In genomic region chr9:120579139-120579749, GRCh38 we compare ENCODE assay signal across 8 cellular contexts. TPM values are rescaled to one million over a fixed set of nuclear protein-coding genes. Genes with fewer than 3 reads are reported as not detected.
DNase-seq lines count a peak whose midpoint lies in the region; ATAC-seq and TF ChIP-seq lines count a peak whose summit lies in the region.

No MANE protein-coding gene starts in this region.

- no peaks in the 10 kb centered on the region for H3K27me3 ChIP-seq in GM23338 (ENCODE audit: insufficient read depth)
- H3K27me3 ChIP-seq in parathyroid adenoma (ENCODE audit: control insufficient read depth, insufficient read depth, low read length), result no peaks in the 10 kb centered on the region

- H3F3A ChIP-seq in GM23338 (replicated peaks; ENCODE audit: low read depth), result 0 out of 2 replicates have a peak, but pooled peaks cover 3% of the 10 kb centered on the region

- H3K4me3 ChIP-seq in GM23338, result peak overlapping the region; percentile 89
- H3K4me3 ChIP-seq in fibroblast of pulmonary artery (replicated peaks; ENCODE audit: low read depth, low read length), result peak overlapping the region; percentile 95
- peak overlapping the region; percentile 73 for H3K4me3 ChIP-seq in parathyroid adenoma (ENCODE audit: low read depth, low read length)

- no peak overlapping the region for H3K9ac ChIP-seq in parathyroid adenoma

- H3K4me2 ChIP-seq in GM23338 (peak overlapping the region; percentile 93), parathyroid adenoma (ENCODE audit: low read length) (peak overlapping the region; percentile 81)

- H3K9me3 ChIP-seq in parathyroid adenoma (ENCODE audit: control insufficient read depth, low read length), result no peaks in the 10 kb centered on the region

- TF ChIP-seq CTCF in GM23338 (conservative IDR thresholded peaks at IDR 0.05; ENCODE audit: low read depth in 2 of 2), result no peak
- TF ChIP-seq CTCF in fibroblast of pulmonary artery (IDR thresholded peaks at IDR 0.05; ENCODE audit: low read length, missing control alignments), result no peak
- no peak for TF ChIP-seq CTCF in parathyroid adenoma (IDR thresholded peaks at IDR 0.05)

- H3K4me3 Mint-ChIP-seq in GM23338, result peak overlapping the region; percentile 98
- H3K4me3 Mint-ChIP-seq in T-cell, result peak overlapping the region; percentile 91 to 96 (median 92)

- H3K4me1 ChIP-seq in GM23338 (ENCODE audit: insufficient read depth), result peaks cover 10% of the 10 kb centered on the region
- H3K4me1 ChIP-seq in parathyroid adenoma, result no peaks in the 10 kb centered on the region

- ATAC-seq in GM23338 (peak; percentile 68), T-cell (replicated peaks in 1 of 4) (no peak), HG02759 (IDR thresholded peaks at IDR 0.05; ENCODE audit: unreplicated experiment) (no peak), GM21576 (IDR thresholded peaks at IDR 0.05; ENCODE audit: unreplicated experiment) (no peak)

- no peaks in the 10 kb centered on the region for H3K9me2 ChIP-seq in GM23338 (ENCODE audit: insufficient read depth)

- H2AFZ ChIP-seq in GM23338 (peak overlapping the region; percentile 44; the same call in 1 of the 2 replicates), parathyroid adenoma (peak overlapping the region; percentile 95)

- DNase-seq in AG08396 (ENCODE audit: low spot score) (peak; percentile 25), GM23338 (ENCODE audit: low spot score) (peak; percentile 76), T-cell (no peak), fibroblast of pulmonary artery (ENCODE audit: low read depth) (no peak)
- no peak for DNase-seq in stimulated activated CD4-positive, alpha-beta T cell treated with anti-CD3 and anti-CD28 coated beads, Interleukin-2, amount 100 ng/mL, for 48 hours

- H3K9me3 Mint-ChIP-seq in GM23338 (no peaks in the 10 kb centered on the region), T-cell (no peaks in the 10 kb centered on the region)

- H4K20me1 ChIP-seq in GM23338 (replicated peaks; ENCODE audit: insufficient read depth), result peaks cover 26% of the 10 kb centered on the region

- POLR2A ChIA-PET in T-cell (lab: Charles Lee), result no interaction called here

- H3K27me3 Mint-ChIP-seq in GM23338 (ENCODE audit: insufficient read depth, low read depth, poor library complexity) (peaks cover 6% of the 10 kb centered on the region), T-cell (no peaks in the 10 kb centered on the region)

- peaks cover 13% of the 10 kb centered on the region for H3K4me1 Mint-ChIP-seq in GM23338
- H3K4me1 Mint-ChIP-seq in T-cell, result peaks cover 47 to 65% (median 60%) of the 10 kb centered on the region in 3 donors

- no peaks in the 10 kb centered on the region; the same call in 1 of the 2 replicates for H3K36me3 ChIP-seq in GM23338 (ENCODE audit: insufficient read depth)
- no peaks in the 10 kb centered on the region for H3K36me3 ChIP-seq in parathyroid adenoma (ENCODE audit: control insufficient read depth, insufficient read depth, low read length)

- peaks cover 54% of the 10 kb centered on the region for H3K79me2 ChIP-seq in GM23338 (replicated peaks; ENCODE audit: insufficient read depth)
- H3K79me2 ChIP-seq in parathyroid adenoma, result peaks cover 9% of the 10 kb centered on the region

- CTCF ChIA-PET in T-cell (lab: Charles Lee), result interaction anchor here in 1 of 2 donors (0.6 kb wide), 1 partner anchor 1514 kb away, joined by 3 read pairs; no protein-coding TSS in a partner anchor

- H3K27ac ChIP-seq in GM23338 (ENCODE audit: low read depth), result peak overlapping the region; percentile 79; the same call in 1 of the 2 replicates
- no peak overlapping the region for H3K27ac ChIP-seq in parathyroid adenoma

- H3K27ac Mint-ChIP-seq in GM23338, result peak overlapping the region; percentile 97
- H3K27ac Mint-ChIP-seq in T-cell, result peak overlapping the region; percentile 84 to 91

- peaks cover 2% of the 10 kb centered on the region; the same call in 1 of the 3 replicates for H3K36me3 Mint-ChIP-seq in GM23338 (ENCODE audit: low read depth)
- peaks cover 9% of the 10 kb centered on the region for H3K36me3 Mint-ChIP-seq in T-cell

TF ChIP-seq in GM23338, 12 proteins besides CTCF, POLR2A, EP300 and RAD21:
- TF ChIP-seq POLR2AphosphoS5 (IDR thresholded peaks at IDR 0.05; ENCODE audit: low read depth) (peak; percentile 9; the same call in 1 of the 2 replicates), REST (IDR thresholded peaks at IDR 0.05; ENCODE audit: unreplicated experiment) (no peak), ZNF331 (CRISPR knock-in tag; IDR thresholded peaks at IDR 0.05; ENCODE audit: low read depth) (no peak)

RNA-seq across cellular contexts. Expression of gene CDK5RAP2, which starts 0.7 kb away (rescaled TPM):
- 65.7 and 74.1 TPM in 2 replicates for total RNA-seq in GM23338 (2014; rRNA removed; shearing (Covaris generic))
- 46.1 and 50.7 TPM in 2 replicates for polyA plus RNA-seq in GM23338 (2016; fragmentation: Nextera tagmentation; extraction: Ambion mirVana)
- total RNA-seq in T-cell, result 10 to 100 TPM; 66.3 to 79.8 (median 73.9) TPM

Comparison
In these comparisons a context has a peak if more than half of its experiments do, and no peak if none do; other contexts are left out.
1. DNase-seq: peak in AG08396 (single experiment) and GM23338 (single experiment); none in T-cell (0 of 34), fibroblast of pulmonary artery (single experiment) and stimulated activated CD4-positive, alpha-beta T cell treated with anti-CD3 and anti-CD28 coated beads, Interleukin-2, amount 100 ng/mL, for 48 hours (0 of 2).
2. Peak in every context shown above with its lines, with median percentiles within 50 percentile points of each other: H3K4me3 ChIP-seq.